1 cellular context compared by ENCODE assay signal in genomic region chr2:24754985-24755690, GRCh38.
TF ChIP-seq lines count a peak whose summit lies in the region.

No MANE protein-coding gene starts in this region.

TF ChIP-seq in WTC11, 78 proteins besides CTCF, POLR2A, EP300 and RAD21 (continued from another document):
- TF ChIP-seq ATF6 (CRISPR knock-in tag; IDR thresholded peaks at IDR 0.05): no peak
- no peak for TF ChIP-seq ATF3 (CRISPR knock-in tag; conservative IDR thresholded peaks at IDR 0.05)
- TF ChIP-seq NFATC4 (CRISPR knock-in tag; IDR thresholded peaks at IDR 0.05): no peak
